In the genomic region with DNA sequence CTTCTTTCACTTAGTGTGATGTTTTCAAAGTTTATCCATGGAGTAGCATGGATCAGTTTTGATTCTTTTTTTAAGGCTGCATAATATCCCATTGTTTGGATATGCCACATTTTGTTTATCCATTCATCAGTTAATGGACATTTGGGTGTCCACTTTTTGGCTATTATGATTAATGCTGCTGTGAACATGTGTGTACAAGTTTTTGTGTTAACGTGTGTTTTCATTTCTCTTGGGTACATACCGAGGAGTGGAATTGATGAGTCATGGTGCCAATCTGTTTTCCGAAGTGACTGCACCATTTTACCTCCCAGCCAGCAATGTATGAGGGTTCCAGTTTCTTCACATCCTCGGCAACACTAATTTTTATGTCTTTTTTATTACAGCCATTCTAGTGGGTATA, we compare ENCODE assay signal across 1 cellular context.
TF ChIP-seq lines count a peak whose summit lies in the region.

No MANE protein-coding gene starts in this region.

TF ChIP-seq in IMR-90, 13 proteins besides CTCF, POLR2A, EP300 and RAD21 (continued from another document):
- TF ChIP-seq, protein P1, sequence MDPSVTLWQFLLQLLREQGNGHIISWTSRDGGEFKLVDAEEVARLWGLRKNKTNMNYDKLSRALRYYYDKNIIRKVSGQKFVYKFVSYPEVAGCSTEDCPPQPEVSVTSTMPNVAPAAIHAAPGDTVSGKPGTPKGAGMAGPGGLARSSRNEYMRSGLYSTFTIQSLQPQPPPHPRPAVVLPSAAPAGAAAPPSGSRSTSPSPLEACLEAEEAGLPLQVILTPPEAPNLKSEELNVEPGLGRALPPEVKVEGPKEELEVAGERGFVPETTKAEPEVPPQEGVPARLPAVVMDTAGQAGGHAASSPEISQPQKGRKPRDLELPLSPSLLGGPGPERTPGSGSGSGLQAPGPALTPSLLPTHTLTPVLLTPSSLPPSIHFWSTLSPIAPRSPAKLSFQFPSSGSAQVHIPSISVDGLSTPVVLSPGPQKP (IDR thresholded peaks at IDR 0.05; ENCODE audit: borderline replicate concordance, low read depth, low read length) = no peak
- no peak for TF ChIP-seq RCOR1 (IDR thresholded peaks at IDR 0.05; ENCODE audit: insufficient replicate concordance, low read length)
- TF ChIP-seq RFX5 (IDR thresholded peaks at IDR 0.05; ENCODE audit: low read depth, low read length) = no peak
- TF ChIP-seq MXI1 (IDR thresholded peaks at IDR 0.05; ENCODE audit: borderline replicate concordance, low read depth, low read length) = no peak
- TF ChIP-seq CHD1 (IDR thresholded peaks at IDR 0.05; ENCODE audit: low read depth, low read length) = no peak
- TF ChIP-seq, protein P2, sequence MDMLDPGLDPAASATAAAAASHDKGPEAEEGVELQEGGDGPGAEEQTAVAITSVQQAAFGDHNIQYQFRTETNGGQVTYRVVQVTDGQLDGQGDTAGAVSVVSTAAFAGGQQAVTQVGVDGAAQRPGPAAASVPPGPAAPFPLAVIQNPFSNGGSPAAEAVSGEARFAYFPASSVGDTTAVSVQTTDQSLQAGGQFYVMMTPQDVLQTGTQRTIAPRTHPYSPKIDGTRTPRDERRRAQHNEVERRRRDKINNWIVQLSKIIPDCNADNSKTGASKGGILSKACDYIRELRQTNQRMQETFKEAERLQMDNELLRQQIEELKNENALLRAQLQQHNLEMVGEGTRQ (IDR thresholded peaks at IDR 0.05; ENCODE audit: low read depth, low read length) = no peak
